9 cellular contexts compared by ENCODE assay signal in the genomic region with DNA sequence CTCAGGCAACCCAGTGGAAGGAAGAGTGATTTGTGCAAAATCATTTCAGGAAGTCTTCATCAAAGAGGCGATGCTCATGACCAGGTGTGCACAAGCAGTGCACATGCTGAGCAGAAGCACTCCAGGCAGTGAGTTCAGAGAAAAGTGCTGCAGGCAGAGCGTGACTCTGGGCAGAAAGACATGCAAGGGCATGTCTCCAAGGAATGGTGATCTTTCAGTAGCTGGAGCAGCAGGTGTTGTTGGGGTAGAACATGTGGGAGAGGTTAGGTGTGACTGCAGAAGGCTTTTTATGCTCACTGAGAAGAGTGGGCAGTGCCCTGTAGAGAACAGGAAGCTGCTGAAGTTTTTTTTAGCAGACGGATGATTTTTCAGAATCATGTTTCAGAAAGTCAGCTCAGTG.
DNase-seq lines count a peak whose midpoint lies in the region; ATAC-seq and TF ChIP-seq lines count a peak whose summit lies in the region.
"Had no signal": no experiment of that assay in that cellular context is flagged by ENCODE, and none has a peak within 500 bp of the region (broad histone marks: within the 10 kb centered on the region; RNA-seq: fewer than 3 reads in every experiment).

No MANE protein-coding gene starts in this region.

- peak; percentile 68 for DNase-seq in DMS53 (lab: John Stamatoyannopoulos, UW)
- peak; percentile 37 for DNase-seq in LoVo (ENCODE audit: low spot score)
- DNase-seq in choroid plexus epithelial cell (ENCODE audit: low read depth) = peak; percentile 13
- DNase-seq in iPS-NIHi7 (ENCODE audit: extremely low spot score) = no peak
- DNase-seq in left lobe of liver (ENCODE audit: low spot score) = no peak
- no peak for DNase-seq in testis
- DNase-seq: erythroblast had no signal

- ATAC-seq in GM21825 (IDR thresholded peaks at IDR 0.05; ENCODE audit: unreplicated experiment) (peak; percentile 57), left lobe of liver (no peak), GM19467 (IDR thresholded peaks at IDR 0.05; ENCODE audit: unreplicated experiment) (no peak)

- H3K36me3 ChIP-seq in testis (ENCODE audit: low read depth, missing control alignments) = no peaks in the 10 kb centered on the region

- intact Hi-C loops in testis (cut with DNase I; ENCODE audit: low total_unique reads) = no loop called here

- no peaks in the 10 kb centered on the region for H3K4me1 ChIP-seq in testis

- no peak for TF ChIP-seq CTCF in choroid plexus epithelial cell (conservative IDR thresholded peaks at IDR 0.05; ENCODE audit: low read depth, low read length)
- no peak for TF ChIP-seq CTCF in testis (IDR thresholded peaks at IDR 0.05)

- H3K4me3 ChIP-seq in choroid plexus epithelial cell (ENCODE audit: low read depth, low read length) = no peak overlapping the region
- no peak overlapping the region for H3K4me3 ChIP-seq in testis

- no peak for TF ChIP-seq POLR2A in testis (IDR thresholded peaks at IDR 0.05)

- WGBS in testis, 2 donors = 55 to 69% methylated on average over 3 of the region's 3 CpGs

- no peaks in the 10 kb centered on the region for H3K27me3 ChIP-seq in testis

- H3K9me3 ChIP-seq in testis = no peaks in the 10 kb centered on the region

- H3K27ac ChIP-seq in testis = no peak overlapping the region

Comparison
In these comparisons a context has a peak if more than half of its experiments do, and no peak if none do; other contexts are left out.
1. DNase-seq: peak in DMS53 (single experiment), LoVo (single experiment) and choroid plexus epithelial cell (single experiment); none in iPS-NIHi7 (single experiment), left lobe of liver (single experiment) and testis (single experiment).